Comparison of ENCODE assay signal across 17 cellular contexts in genomic region chrX:145396612-145397011, GRCh38.
"Had no signal": no experiment of that assay in that cellular context is flagged by ENCODE, and none has a peak within 500 bp of the region (broad histone marks: within the 10 kb centered on the region; RNA-seq: fewer than 3 reads in every experiment).

No MANE protein-coding gene starts in this region.

- H3K27ac ChIP-seq: stomach, suprapubic skin, testis, thoracic aorta, thyroid gland, tibial artery, tibial nerve, transverse colon, upper lobe of left lung, upper lobe of right lung, uterus, vagina had no signal

- H3K36me3 ChIP-seq: stomach, suprapubic skin, thoracic aorta, thyroid gland, tibial artery, tibial nerve, transverse colon, upper lobe of left lung, upper lobe of right lung, uterus, vagina had no signal

- ATAC-seq: stimulated activated effector memory CD8-positive, alpha-beta T cell treated with anti-CD3 and anti-CD28 coated beads, Interleukin-12 subunit alpha, Interleukin-12 subunit beta, amount 100 ng/mL, for 72 hours; stimulated activated memory B cell treated with anti-CD40 and anti-IgM and Interleukin-4, amounts not matched to agents 10 μg/mL and 1 μg/mL and 100 μg/mL, for 72 hours; stimulated activated naive B cell treated with anti-CD40 and anti-IgM and Interleukin-4, amounts not matched to agents 10 μg/mL and 1 μg/mL and 100 μg/mL, for 72 hours; stimulated activated naive CD8-positive, alpha-beta T cell treated with anti-CD3 and anti-CD28 coated beads, Interleukin-15, amount 100 ng/mL, for 72 hours; stimulated activated naive CD8-positive, alpha-beta T cell treated with anti-CD3 and anti-CD28 coated beads, Interleukin-15, Interleukin-2, amounts not matched to agents 100 U/mL and 50 U/mL, for 24 hours; upper lobe of right lung had no signal

- H3K4me3 ChIP-seq: stomach, suprapubic skin, testis, thoracic aorta, thyroid gland, tibial artery, tibial nerve, transverse colon, upper lobe of left lung, upper lobe of right lung, uterus, vagina had no signal

- H3K27me3 ChIP-seq: stomach, suprapubic skin, testis, thyroid gland, tibial artery, tibial nerve, transverse colon, upper lobe of left lung, upper lobe of right lung, uterus, vagina had no signal

- H3K9me3 ChIP-seq: suprapubic skin, testis, thoracic aorta, thyroid gland, tibial artery, transverse colon, upper lobe of right lung, uterus had no signal
